In the genomic region with DNA sequence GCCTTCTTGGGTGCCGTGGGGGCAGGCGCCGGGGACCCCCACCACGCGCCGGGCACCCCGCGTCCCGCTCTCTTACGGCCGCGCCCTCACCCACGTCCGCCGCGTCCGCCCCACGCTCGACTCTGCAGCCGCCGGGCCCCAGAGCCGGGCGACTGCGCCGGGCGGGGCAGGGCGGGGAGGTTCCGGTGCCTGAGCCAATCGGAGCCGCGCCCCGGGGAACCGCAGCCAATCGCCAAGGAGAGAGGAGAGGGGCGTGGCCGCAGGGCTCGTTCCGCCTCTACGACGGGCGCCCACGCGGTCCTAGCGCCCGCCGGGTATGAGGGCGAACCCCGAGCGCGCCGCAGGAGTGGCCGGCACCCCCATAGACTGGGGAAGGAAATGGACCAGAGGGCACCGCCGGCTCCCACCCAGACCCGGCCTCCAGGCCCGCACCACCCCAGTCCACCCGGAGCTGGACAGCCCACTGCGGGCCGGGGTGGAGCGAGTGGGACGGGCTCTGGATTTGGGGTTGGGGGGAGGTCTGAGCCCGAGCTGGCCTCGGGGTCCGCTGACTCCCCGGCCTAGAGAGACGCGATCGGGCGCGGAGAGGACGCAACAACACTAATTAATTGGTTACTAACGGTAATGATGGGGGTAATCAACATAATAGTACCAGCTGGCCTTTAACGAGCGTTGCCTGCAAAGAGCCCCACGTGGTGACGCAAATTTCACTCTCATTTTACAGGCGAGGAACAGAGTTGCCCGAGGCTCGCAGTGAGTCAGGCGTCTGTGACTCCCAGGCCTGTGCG, we compare ENCODE assay signal across 8 cellular contexts. TPM values are rescaled to one million over a fixed set of nuclear protein-coding genes. Genes with fewer than 3 reads are reported as not detected.
A peak's percentile ranks its signal among the peaks of the same experiment; 100 is the strongest.
DNase-seq lines count a peak whose midpoint lies in the region; ATAC-seq and TF ChIP-seq lines count a peak whose summit lies in the region.

A gene (minus strand): TSS at position 126 of the 788 bp plus-strand sequence. CDS start 183 bp downstream, outside the sequence.

- DNase-seq in Ammon's horn (ENCODE audit: low spot score) = peak; percentile 95
- DNase-seq in NCI-H446 treated with DMSO at 0.1 percent for 48 hours (lab: John Stamatoyannopoulos, UW) = peak; percentile 79
- DNase-seq in activated CD4-positive, alpha-beta T cell treated with anti-CD3 and anti-CD28 coated beads for 1 hour = peak; percentile 93
- DNase-seq in cerebellum (ENCODE audit: low spot score) = peak; percentile 99
- peak; percentile 94 for DNase-seq in kidney tubule cell (ENCODE audit: low spot score)
- DNase-seq in stimulated activated CD4-positive, alpha-beta T cell treated with anti-CD3 and anti-CD28 coated beads, Interleukin-1b, Interleukin-23, amount 100 ng/mL, for 1 hour (ENCODE audit: low read depth in 2 of 2) = peak; percentile 85 to 89

- peak; percentile 71 for ATAC-seq in HG03378 (IDR thresholded peaks at IDR 0.05; ENCODE audit: unreplicated experiment)

- TF ChIP-seq POLR2A in GM19099 (IDR thresholded peaks at IDR 0.05; ENCODE audit: extremely low read depth, insufficient read length, low read depth) = peak; percentile 78

RNA-seq across cellular contexts. Expression of the gene that starts here (rescaled TPM):
- 30.4 TPM for total RNA-seq in cerebellum

Comparison
In these comparisons a context has a peak if more than half of its experiments do, and no peak if none do; other contexts are left out.
1. Peak in every context shown above with its lines: DNase-seq and ATAC-seq.